8 cellular contexts compared by ENCODE assay signal in the genomic region with DNA sequence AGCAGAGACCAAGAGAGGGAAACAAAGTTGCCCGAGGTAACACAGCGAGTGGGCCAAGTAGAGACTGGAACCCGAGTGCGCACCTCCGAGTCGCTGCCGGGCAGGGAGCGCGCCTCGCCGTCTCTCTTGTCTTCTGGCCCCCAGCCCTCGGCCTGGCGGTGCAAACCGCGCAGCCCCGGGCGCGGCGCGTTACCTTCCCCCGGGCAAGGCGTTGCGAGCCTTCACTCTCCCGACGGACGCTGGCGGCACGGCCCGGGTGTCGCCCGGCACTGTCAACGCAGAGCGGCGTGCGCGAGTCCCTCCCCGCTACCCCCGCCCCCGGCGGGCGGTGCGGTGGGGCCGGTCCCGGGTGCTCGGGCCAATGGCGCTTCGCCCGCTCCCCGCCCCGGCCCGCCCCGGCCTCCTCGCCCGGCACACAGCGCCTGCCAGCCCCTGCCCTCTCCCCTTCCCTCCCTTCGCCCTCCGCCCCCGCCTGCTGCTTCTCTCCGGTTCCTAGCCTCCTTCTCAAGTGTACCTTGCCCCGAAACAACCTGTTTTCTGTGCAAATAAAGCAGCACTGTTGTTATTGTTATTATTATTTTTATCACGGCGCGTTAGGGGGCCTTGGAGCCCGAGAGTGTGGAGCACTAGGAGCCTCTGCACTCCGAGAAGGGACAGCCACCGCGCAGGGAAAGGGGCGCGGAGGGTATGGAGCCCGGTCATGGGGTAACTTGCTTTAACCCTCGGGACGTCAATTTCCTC. TPM values are rescaled to one million over a fixed set of nuclear protein-coding genes. Genes with fewer than 3 reads are reported as not detected.
DNase-seq lines count a peak whose midpoint lies in the region; ATAC-seq and TF ChIP-seq lines count a peak whose summit lies in the region.

A gene with protein sequence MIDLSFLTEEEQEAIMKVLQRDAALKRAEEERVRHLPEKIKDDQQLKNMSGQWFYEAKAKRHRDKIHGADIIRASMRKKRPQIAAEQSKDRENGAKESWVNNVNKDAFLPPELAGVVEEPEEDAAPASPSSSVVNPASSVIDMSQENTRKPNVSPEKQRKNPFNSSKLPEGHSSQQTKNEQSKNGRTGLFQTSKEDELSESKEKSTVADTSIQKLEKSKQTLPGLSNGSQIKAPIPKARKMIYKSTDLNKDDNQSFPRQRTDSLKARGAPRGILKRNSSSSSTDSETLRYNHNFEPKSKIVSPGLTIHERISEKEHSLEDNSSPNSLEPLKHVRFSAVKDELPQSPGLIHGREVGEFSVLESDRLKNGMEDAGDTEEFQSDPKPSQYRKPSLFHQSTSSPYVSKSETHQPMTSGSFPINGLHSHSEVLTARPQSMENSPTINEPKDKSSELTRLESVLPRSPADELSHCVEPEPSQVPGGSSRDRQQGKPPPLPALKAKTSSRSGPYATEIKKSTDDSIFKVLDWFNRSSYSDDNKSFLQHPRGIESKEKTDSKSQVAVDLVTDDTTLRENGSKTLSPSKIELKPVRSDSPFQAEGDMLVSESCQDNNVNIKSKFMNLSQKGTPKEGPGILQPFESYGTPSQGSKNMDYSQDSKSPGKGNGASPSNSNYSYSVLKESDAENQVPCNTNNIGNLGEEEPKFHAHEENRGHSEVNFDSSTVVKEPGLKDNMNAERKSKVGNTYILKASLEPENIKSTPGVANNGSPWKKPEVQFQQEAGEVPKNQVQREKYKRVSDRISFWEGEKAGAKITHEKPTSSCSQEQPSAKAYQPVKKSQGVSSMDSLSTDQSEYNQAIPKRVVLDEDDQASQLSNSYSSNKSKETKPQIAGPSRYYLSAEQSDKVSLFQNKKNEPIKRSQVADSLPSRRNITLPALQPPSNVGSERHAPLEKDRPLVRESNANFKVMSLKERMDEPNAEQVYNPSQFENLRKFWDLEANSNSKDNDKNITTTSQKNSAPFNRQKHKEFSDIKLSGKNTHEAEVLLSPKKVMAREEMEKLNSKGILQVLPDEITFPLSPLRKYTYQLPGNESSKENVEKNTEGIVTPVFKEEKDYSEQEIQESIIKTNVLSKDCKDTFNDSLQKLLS (N-terminal part only) (minus strand): TSS at position 271 of the 741 bp plus-strand sequence. CDS start 53,416 bp downstream, outside the sequence.

- H3K4me3 ChIP-seq in lower leg skin (ENCODE audit: low read depth, poor library complexity, severe bottlenecking), result peak within 1 kb of the TSS; percentile 22

- peak; percentile 72 for DNase-seq in NCI-H82 (lab: John Stamatoyannopoulos, UW)
- no peak for DNase-seq in NCI-H82 treated with DMSO at 0.1 percent for 48 hours (lab: John Stamatoyannopoulos, UW; ENCODE audit: unreplicated experiment)
- peak; percentile 81 for DNase-seq in NCI-H2196 (lab: John Stamatoyannopoulos, UW; ENCODE audit: unreplicated experiment)
- DNase-seq in activated CD4-positive, alpha-beta T cell treated with anti-CD3 and anti-CD28 coated beads, Interleukin-2, amount 50 U/mL, for 4 hours, result peak; percentile 61 to 62
- peak; percentile 45 for DNase-seq in dermis blood vessel endothelial cell
- DNase-seq in lower leg skin (ENCODE audit: low spot score in 2 of 2), result peak; percentile 37 to 89
- DNase-seq in stimulated activated CD4-positive, alpha-beta T cell treated with anti-CD3 and anti-CD28 coated beads, Interleukin-4, amount 100 ng/mL, for 1 hour, result peak; percentile 76

- 1% methylated on average over 38 to 39 of the region's 72 CpGs for WGBS in lower leg skin, 2 donors

- no peak for TF ChIP-seq CTCF in lower leg skin (IDR thresholded peaks at IDR 0.05)

- no peak for TF ChIP-seq POLR2A in lower leg skin (IDR thresholded peaks at IDR 0.05)

- ATAC-seq in HG02884 (IDR thresholded peaks at IDR 0.05; ENCODE audit: unreplicated experiment), result peak; percentile 83

- intact Hi-C loops in lower leg skin (cut with DNase I; ENCODE audit: low total_unique reads), result no loop called here

RNA-seq across cellular contexts. Expression of the gene that starts here (rescaled TPM):
- total RNA-seq in dermis blood vessel endothelial cell, result 1.7 and 2.0 TPM in 2 replicates
- total RNA-seq in lower leg skin, result 10 to 100 TPM in 2 of 4 donors, 1 to 10 TPM in 2; 4.2 to 13.2 (median 8.9) TPM
